In the genomic region with DNA sequence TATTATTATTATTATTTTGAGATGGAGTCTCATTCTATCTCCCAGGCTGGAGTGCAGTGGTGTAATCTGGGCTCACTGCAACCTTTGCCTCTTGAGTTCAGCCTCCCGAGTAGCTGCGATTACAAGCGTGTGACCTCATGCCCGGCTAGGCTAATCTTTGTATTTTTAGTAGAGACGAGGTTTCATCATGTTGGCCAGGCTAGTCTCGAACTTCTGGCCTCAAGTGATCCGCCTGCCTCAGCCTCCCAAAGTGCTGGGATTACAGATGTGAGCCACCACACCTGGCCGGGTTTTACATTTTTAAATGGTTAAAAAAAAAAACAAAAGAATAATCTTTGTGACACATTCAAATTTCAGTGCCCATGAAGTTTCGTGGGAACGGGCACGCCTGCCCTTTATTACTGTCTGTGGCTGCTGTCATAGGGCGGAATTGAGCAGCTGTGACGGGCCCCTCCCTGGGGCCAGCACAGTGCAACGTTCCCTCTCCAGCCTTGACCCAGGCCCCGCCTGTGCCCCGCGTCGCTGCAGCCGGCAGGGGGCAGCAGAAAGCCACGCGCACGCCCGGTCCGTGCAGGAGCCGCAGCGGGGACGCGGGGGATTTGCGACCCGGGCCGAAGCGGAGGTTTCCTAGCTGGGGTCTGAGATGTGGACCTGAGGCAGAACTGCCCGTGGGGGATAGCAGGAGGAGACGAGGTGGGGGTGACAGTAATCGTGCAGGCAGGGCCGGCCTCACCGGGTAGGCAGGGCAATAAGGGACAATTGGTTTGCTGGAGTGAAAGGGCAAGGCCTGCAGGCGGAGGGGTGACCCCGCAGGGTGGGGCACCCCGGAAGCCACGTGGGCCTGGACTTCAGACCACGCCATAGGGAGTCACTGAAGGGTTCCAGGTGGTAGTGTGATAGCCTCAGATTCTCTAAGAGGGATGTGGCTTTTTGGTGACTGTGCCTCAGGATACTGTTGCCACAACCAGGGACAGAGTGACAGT, we compare ENCODE assay signal across 1 cellular context.
TF ChIP-seq lines count a peak whose summit lies in the region.

No MANE protein-coding gene starts in this region.

TF ChIP-seq in K562, 482 proteins besides CTCF, POLR2A, EP300 and RAD21 (continues in another document):
- peak; percentile 34; the same call in 1 of the 2 replicates for TF ChIP-seq NCOA1 (IDR thresholded peaks at IDR 0.05; ENCODE audit: low read depth)
- TF ChIP-seq, protein P1, sequence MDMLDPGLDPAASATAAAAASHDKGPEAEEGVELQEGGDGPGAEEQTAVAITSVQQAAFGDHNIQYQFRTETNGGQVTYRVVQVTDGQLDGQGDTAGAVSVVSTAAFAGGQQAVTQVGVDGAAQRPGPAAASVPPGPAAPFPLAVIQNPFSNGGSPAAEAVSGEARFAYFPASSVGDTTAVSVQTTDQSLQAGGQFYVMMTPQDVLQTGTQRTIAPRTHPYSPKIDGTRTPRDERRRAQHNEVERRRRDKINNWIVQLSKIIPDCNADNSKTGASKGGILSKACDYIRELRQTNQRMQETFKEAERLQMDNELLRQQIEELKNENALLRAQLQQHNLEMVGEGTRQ (CRISPR knock-in tag; IDR thresholded peaks at IDR 0.05) = peak; percentile 67
- TF ChIP-seq, protein P2, sequence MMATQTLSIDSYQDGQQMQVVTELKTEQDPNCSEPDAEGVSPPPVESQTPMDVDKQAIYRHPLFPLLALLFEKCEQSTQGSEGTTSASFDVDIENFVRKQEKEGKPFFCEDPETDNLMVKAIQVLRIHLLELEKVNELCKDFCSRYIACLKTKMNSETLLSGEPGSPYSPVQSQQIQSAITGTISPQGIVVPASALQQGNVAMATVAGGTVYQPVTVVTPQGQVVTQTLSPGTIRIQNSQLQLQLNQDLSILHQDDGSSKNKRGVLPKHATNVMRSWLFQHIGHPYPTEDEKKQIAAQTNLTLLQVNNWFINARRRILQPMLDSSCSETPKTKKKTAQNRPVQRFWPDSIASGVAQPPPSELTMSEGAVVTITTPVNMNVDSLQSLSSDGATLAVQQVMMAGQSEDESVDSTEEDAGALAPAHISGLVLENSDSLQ (IDR thresholded peaks at IDR 0.05) = no peak; the same call in 1 of the 2 replicates
- peak; percentile 71 for TF ChIP-seq GABPA (tag; conservative IDR thresholded peaks at IDR 0.05; ENCODE audit: low read depth)
- peak; percentile 68; the same call in 1 of the 2 replicates for TF ChIP-seq DPF2 (IDR thresholded peaks at IDR 0.05)
- peak; percentile 51 for TF ChIP-seq BHLHE40 (IDR thresholded peaks at IDR 0.05; ENCODE audit: low read length)
- no peak for TF ChIP-seq MYNN (IDR thresholded peaks at IDR 0.05)
- no peak for TF ChIP-seq MYNN (CRISPR knock-in tag; IDR thresholded peaks at IDR 0.05)
- no peak for TF ChIP-seq TAF9B (IDR thresholded peaks at IDR 0.05; ENCODE audit: partially characterized antibody)
- no peak for TF ChIP-seq JUN (IDR thresholded peaks at IDR 0.05; ENCODE audit: borderline replicate concordance, low read depth, low read length)
- peak; percentile 25; the same call in 1 of the 2 replicates for TF ChIP-seq JUN (CRISPR knock-in tag; IDR thresholded peaks at IDR 0.05; ENCODE audit: borderline replicate concordance)
- TF ChIP-seq, protein P3, sequence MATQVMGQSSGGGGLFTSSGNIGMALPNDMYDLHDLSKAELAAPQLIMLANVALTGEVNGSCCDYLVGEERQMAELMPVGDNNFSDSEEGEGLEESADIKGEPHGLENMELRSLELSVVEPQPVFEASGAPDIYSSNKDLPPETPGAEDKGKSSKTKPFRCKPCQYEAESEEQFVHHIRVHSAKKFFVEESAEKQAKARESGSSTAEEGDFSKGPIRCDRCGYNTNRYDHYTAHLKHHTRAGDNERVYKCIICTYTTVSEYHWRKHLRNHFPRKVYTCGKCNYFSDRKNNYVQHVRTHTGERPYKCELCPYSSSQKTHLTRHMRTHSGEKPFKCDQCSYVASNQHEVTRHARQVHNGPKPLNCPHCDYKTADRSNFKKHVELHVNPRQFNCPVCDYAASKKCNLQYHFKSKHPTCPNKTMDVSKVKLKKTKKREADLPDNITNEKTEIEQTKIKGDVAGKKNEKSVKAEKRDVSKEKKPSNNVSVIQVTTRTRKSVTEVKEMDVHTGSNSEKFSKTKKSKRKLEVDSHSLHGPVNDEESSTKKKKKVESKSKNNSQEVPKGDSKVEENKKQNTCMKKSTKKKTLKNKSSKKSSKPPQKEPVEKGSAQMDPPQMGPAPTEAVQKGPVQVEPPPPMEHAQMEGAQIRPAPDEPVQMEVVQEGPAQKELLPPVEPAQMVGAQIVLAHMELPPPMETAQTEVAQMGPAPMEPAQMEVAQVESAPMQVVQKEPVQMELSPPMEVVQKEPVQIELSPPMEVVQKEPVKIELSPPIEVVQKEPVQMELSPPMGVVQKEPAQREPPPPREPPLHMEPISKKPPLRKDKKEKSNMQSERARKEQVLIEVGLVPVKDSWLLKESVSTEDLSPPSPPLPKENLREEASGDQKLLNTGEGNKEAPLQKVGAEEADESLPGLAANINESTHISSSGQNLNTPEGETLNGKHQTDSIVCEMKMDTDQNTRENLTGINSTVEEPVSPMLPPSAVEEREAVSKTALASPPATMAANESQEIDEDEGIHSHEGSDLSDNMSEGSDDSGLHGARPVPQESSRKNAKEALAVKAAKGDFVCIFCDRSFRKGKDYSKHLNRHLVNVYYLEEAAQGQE (CRISPR knock-in tag; IDR thresholded peaks at IDR 0.05; ENCODE audit: low read depth) = peak; percentile 85
- peak; percentile 83 for TF ChIP-seq EP400 (IDR thresholded peaks at IDR 0.05)
- TF ChIP-seq ZNF583 (CRISPR knock-in tag; IDR thresholded peaks at IDR 0.05) = peak; percentile 82
- TF ChIP-seq MYC (IDR thresholded peaks at IDR 0.05; ENCODE audit: low read depth, low read length) = peak; percentile 81
- TF ChIP-seq MYC (CRISPR knock-in tag; IDR thresholded peaks at IDR 0.05; ENCODE audit: borderline replicate concordance, low read depth) = peak; percentile 83; the same call in 1 of the 2 replicates
- no peak for TF ChIP-seq RBM17 (IDR thresholded peaks at IDR 0.05; ENCODE audit: borderline replicate concordance, low read depth, low read length)
- peak; percentile 69 for TF ChIP-seq CBFA2T2 (conservative IDR thresholded peaks at IDR 0.05)
- peak; percentile 32; the same call in 1 of the 2 replicates for TF ChIP-seq PHF8 (IDR thresholded peaks at IDR 0.05; ENCODE audit: borderline replicate concordance, low read length)
- peak; percentile 79 for TF ChIP-seq BCOR (IDR thresholded peaks at IDR 0.05)
- TF ChIP-seq JUND (IDR thresholded peaks at IDR 0.05; ENCODE audit: borderline replicate concordance, low read depth, low read length) = no peak
- TF ChIP-seq JUND (tag; IDR thresholded peaks at IDR 0.05; ENCODE audit: borderline replicate concordance, low read depth, low read length) = peak; percentile 45; the same call in 1 of the 3 replicates
- peak; percentile 44 to 90; a peak in 3 of 4 replicates for TF ChIP-seq HDAC1 (IDR thresholded peaks at IDR 0.05)
- TF ChIP-seq RBFOX2 (IDR thresholded peaks at IDR 0.05; ENCODE audit: low read depth, low read length) = peak; percentile 69
- peak; percentile 36; the same call in 1 of the 2 replicates for TF ChIP-seq ZNF57 (CRISPR knock-in tag; IDR thresholded peaks at IDR 0.05)
- TF ChIP-seq, protein P4, sequence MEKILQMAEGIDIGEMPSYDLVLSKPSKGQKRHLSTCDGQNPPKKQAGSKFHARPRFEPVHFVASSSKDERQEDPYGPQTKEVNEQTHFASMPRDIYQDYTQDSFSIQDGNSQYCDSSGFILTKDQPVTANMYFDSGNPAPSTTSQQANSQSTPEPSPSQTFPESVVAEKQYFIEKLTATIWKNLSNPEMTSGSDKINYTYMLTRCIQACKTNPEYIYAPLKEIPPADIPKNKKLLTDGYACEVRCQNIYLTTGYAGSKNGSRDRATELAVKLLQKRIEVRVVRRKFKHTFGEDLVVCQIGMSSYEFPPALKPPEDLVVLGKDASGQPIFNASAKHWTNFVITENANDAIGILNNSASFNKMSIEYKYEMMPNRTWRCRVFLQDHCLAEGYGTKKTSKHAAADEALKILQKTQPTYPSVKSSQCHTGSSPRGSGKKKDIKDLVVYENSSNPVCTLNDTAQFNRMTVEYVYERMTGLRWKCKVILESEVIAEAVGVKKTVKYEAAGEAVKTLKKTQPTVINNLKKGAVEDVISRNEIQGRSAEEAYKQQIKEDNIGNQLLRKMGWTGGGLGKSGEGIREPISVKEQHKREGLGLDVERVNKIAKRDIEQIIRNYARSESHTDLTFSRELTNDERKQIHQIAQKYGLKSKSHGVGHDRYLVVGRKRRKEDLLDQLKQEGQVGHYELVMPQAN (IDR thresholded peaks at IDR 0.05; ENCODE audit: borderline replicate concordance) = peak; percentile 87; the same call in 1 of the 2 replicates
- TF ChIP-seq TAL1 (IDR thresholded peaks at IDR 0.05) = peak; percentile 43; the same call in 1 of the 2 replicates
- TF ChIP-seq SRF (CRISPR knock-in tag; IDR thresholded peaks at IDR 0.05) = peak; percentile 43 to 73; a peak in 1 of 4 replicates
- no peak for TF ChIP-seq ZKSCAN3 (CRISPR knock-in tag; IDR thresholded peaks at IDR 0.05)
- TF ChIP-seq, protein P5, sequence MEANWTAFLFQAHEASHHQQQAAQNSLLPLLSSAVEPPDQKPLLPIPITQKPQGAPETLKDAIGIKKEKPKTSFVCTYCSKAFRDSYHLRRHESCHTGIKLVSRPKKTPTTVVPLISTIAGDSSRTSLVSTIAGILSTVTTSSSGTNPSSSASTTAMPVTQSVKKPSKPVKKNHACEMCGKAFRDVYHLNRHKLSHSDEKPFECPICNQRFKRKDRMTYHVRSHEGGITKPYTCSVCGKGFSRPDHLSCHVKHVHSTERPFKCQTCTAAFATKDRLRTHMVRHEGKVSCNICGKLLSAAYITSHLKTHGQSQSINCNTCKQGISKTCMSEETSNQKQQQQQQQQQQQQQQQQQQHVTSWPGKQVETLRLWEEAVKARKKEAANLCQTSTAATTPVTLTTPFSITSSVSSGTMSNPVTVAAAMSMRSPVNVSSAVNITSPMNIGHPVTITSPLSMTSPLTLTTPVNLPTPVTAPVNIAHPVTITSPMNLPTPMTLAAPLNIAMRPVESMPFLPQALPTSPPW (CRISPR knock-in tag; IDR thresholded peaks at IDR 0.05) = peak; percentile 90
- TF ChIP-seq ZNF239 (CRISPR knock-in tag; IDR thresholded peaks at IDR 0.05) = no peak
- TF ChIP-seq SMAD3 (CRISPR knock-in tag; conservative IDR thresholded peaks at IDR 0.05) = 0 out of 2 replicates have a peak, but pooled peaks have one; percentile 20
- TF ChIP-seq, protein P6, sequence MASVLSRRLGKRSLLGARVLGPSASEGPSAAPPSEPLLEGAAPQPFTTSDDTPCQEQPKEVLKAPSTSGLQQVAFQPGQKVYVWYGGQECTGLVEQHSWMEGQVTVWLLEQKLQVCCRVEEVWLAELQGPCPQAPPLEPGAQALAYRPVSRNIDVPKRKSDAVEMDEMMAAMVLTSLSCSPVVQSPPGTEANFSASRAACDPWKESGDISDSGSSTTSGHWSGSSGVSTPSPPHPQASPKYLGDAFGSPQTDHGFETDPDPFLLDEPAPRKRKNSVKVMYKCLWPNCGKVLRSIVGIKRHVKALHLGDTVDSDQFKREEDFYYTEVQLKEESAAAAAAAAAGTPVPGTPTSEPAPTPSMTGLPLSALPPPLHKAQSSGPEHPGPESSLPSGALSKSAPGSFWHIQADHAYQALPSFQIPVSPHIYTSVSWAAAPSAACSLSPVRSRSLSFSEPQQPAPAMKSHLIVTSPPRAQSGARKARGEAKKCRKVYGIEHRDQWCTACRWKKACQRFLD (CRISPR knock-in tag; IDR thresholded peaks at IDR 0.05) = peak; percentile 66; the same call in 1 of the 2 replicates
- no peak for TF ChIP-seq COPS2 (conservative IDR thresholded peaks at IDR 0.05)
- no peak for TF ChIP-seq POU5F1 (IDR thresholded peaks at IDR 0.05; ENCODE audit: borderline replicate concordance, low read depth, low read length, partially characterized antibody)
- TF ChIP-seq, protein P7, sequence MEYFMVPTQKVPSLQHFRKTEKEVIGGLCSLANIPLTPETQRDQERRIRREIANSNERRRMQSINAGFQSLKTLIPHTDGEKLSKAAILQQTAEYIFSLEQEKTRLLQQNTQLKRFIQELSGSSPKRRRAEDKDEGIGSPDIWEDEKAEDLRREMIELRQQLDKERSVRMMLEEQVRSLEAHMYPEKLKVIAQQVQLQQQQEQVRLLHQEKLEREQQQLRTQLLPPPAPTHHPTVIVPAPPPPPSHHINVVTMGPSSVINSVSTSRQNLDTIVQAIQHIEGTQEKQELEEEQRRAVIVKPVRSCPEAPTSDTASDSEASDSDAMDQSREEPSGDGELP (CRISPR knock-in tag; IDR thresholded peaks at IDR 0.05; ENCODE audit: borderline replicate concordance) = peak; percentile 95
- TF ChIP-seq ETV1 (tag; conservative IDR thresholded peaks at IDR 0.05; ENCODE audit: low read depth) = peak; percentile 77
- peak; percentile 93 for TF ChIP-seq L3MBTL2 (IDR thresholded peaks at IDR 0.05)
- TF ChIP-seq, protein P8, sequence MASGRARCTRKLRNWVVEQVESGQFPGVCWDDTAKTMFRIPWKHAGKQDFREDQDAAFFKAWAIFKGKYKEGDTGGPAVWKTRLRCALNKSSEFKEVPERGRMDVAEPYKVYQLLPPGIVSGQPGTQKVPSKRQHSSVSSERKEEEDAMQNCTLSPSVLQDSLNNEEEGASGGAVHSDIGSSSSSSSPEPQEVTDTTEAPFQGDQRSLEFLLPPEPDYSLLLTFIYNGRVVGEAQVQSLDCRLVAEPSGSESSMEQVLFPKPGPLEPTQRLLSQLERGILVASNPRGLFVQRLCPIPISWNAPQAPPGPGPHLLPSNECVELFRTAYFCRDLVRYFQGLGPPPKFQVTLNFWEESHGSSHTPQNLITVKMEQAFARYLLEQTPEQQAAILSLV (tag; IDR thresholded peaks at IDR 0.05) = no peak
- TF ChIP-seq MIER1 (IDR thresholded peaks at IDR 0.05; ENCODE audit: low read depth) = no peak
- TF ChIP-seq ATF7 (IDR thresholded peaks at IDR 0.05) = peak; percentile 79
- TF ChIP-seq, protein P9, sequence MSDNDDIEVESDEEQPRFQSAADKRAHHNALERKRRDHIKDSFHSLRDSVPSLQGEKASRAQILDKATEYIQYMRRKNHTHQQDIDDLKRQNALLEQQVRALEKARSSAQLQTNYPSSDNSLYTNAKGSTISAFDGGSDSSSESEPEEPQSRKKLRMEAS (CRISPR knock-in tag; IDR thresholded peaks at IDR 0.05) = peak; percentile 95
- peak; percentile 80; the same call in 1 of the 2 replicates for TF ChIP-seq ZBTB1 (CRISPR knock-in tag; IDR thresholded peaks at IDR 0.05; ENCODE audit: borderline replicate concordance, low read depth)
- TF ChIP-seq PHF20 (IDR thresholded peaks at IDR 0.05; ENCODE audit: partially characterized antibody) = peak; percentile 51
- TF ChIP-seq, protein P10, sequence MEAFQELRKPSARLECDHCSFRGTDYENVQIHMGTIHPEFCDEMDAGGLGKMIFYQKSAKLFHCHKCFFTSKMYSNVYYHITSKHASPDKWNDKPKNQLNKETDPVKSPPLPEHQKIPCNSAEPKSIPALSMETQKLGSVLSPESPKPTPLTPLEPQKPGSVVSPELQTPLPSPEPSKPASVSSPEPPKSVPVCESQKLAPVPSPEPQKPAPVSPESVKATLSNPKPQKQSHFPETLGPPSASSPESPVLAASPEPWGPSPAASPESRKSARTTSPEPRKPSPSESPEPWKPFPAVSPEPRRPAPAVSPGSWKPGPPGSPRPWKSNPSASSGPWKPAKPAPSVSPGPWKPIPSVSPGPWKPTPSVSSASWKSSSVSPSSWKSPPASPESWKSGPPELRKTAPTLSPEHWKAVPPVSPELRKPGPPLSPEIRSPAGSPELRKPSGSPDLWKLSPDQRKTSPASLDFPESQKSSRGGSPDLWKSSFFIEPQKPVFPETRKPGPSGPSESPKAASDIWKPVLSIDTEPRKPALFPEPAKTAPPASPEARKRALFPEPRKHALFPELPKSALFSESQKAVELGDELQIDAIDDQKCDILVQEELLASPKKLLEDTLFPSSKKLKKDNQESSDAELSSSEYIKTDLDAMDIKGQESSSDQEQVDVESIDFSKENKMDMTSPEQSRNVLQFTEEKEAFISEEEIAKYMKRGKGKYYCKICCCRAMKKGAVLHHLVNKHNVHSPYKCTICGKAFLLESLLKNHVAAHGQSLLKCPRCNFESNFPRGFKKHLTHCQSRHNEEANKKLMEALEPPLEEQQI (IDR thresholded peaks at IDR 0.05) = peak; percentile 38; the same call in 1 of the 2 replicates
